ENCODE assay signal across 14 cellular contexts in the genomic region with DNA sequence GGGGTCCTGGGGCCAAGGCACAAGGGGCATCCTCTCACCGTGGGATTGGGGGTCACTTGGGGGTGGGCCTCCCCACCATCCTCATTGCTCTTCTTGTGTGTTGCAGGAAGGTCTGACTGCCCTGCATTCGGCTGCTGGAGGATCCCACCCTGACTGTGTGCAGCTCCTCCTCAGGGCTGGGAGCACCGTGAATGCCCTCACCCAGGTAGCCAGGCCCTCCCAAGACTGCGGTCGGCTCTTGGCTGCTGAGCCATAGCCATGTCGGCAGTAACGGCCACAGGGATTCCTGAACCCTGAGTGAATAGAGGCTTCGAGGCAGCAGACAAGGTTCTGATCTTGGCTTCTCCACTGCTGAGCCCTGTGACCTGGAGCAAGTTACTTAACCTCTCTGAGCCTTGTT. TPM values are rescaled to one million over a fixed set of nuclear protein-coding genes. Genes with fewer than 3 reads are reported as not detected.
DNase-seq lines count a peak whose midpoint lies in the region; ATAC-seq and TF ChIP-seq lines count a peak whose summit lies in the region.
"Had no signal": no experiment of that assay in that cellular context is flagged by ENCODE, and none has a peak within 500 bp of the region (broad histone marks: within the 10 kb centered on the region; RNA-seq: fewer than 3 reads in every experiment).

No MANE protein-coding gene starts in this region.

- no peak overlapping the region for H3K4me3 ChIP-seq in RWPE2 (ENCODE audit: severe bottlenecking)
- H3K4me3 ChIP-seq in mesenchymal stem cell (ENCODE audit: insufficient read depth in 1 of 2, low read depth in 1 of 2, low read length in 2 of 2): no peak overlapping the region
- no peak overlapping the region for H3K4me3 ChIP-seq in vagina

- no peak overlapping the region for H2AK5ac ChIP-seq in mesenchymal stem cell (ENCODE audit: low read length, severe bottlenecking)

- no peak overlapping the region for H2BK5ac ChIP-seq in mesenchymal stem cell (ENCODE audit: low read depth, low read length, poor library complexity, severe bottlenecking)

- H4K8ac ChIP-seq in mesenchymal stem cell (ENCODE audit: low read length): no peak overlapping the region

- no peaks in the 10 kb centered on the region for H3K79me1 ChIP-seq in mesenchymal stem cell (replicated peaks; ENCODE audit: low read length, poor library complexity, severe bottlenecking)

- no peak overlapping the region for H2BK120ac ChIP-seq in mesenchymal stem cell (ENCODE audit: low read depth, low read length)

- H3K23ac ChIP-seq in mesenchymal stem cell (ENCODE audit: low read length in 2 of 2): no peak overlapping the region

- no peak for ATAC-seq in RWPE2 (ENCODE audit: low read depth)

- H2BK12ac ChIP-seq in mesenchymal stem cell (ENCODE audit: low read length in 2 of 2): peak overlapping the region in 1 of 2 experiments; percentile 4

- DNase-seq in activated CD8-positive, alpha-beta memory T cell treated with anti-CD3 and anti-CD28 coated beads for 24 hours: peak; percentile 11
- DNase-seq in activated CD8-positive, alpha-beta memory T cell treated with anti-CD3 and anti-CD28 coated beads, Interleukin-2, amount 50 U/mL, for 4 hours: no peak
- DNase-seq in RWPE2 (ENCODE audit: low spot score) (peak; percentile 51), mesenchymal stem cell (no peak), vagina (ENCODE audit: extremely low spot score in 2 of 2) (peak; percentile 20 to 91), dermis blood vessel endothelial cell (no peak), putamen (ENCODE audit: low spot score) (no peak), NCI-H1436 treated with DMSO at 0.1 percent for 48 hours (lab: John Stamatoyannopoulos, UW) (no peak)
- DNase-seq: DMS153, HFFc6, NCI-H1092, NCI-H226, NCI-H524 treated with DMSO at 0.1 percent for 48 hours, SIG-M5 had no signal

- H3K4me1 ChIP-seq in RWPE2 (ENCODE audit: insufficient read depth, poor library complexity, severe bottlenecking) (no peaks in the 10 kb centered on the region), mesenchymal stem cell (ENCODE audit: control insufficient read depth, insufficient read depth, low read depth, low read length) (peaks cover 7% of the 10 kb centered on the region), vagina (no peaks in the 10 kb centered on the region)

- peak overlapping the region in 1 of 2 experiments; percentile 30 for H3K14ac ChIP-seq in mesenchymal stem cell (ENCODE audit: low read length in 2 of 2)

- H3K36me3 ChIP-seq in RWPE2 (ENCODE audit: low read depth) (no peaks in the 10 kb centered on the region), mesenchymal stem cell (ENCODE audit: control insufficient read depth in 1 of 2, insufficient read depth in 2 of 2, low read depth in 1 of 2, low read length in 2 of 2) (peaks cover 0 to 3% of the 10 kb centered on the region in 2 experiments), vagina (peaks cover 0 to 12% of the 10 kb centered on the region in 2 donors)

- no peak overlapping the region for H3K9ac ChIP-seq in mesenchymal stem cell (ENCODE audit: low read length)

- no peak for TF ChIP-seq CTCF in RWPE2 (IDR thresholded peaks at IDR 0.05; ENCODE audit: poor library complexity, severe bottlenecking)
- TF ChIP-seq CTCF in vagina (IDR thresholded peaks at IDR 0.05): no peak

- H3K27ac ChIP-seq in RWPE2 (ENCODE audit: poor library complexity, severe bottlenecking) (no peak overlapping the region), mesenchymal stem cell (ENCODE audit: low read length, poor library complexity, severe bottlenecking) (no peak overlapping the region), vagina (no peak overlapping the region)

- peak overlapping the region; percentile 5 for H4K91ac ChIP-seq in mesenchymal stem cell (ENCODE audit: low read length)

- H2AFZ ChIP-seq in mesenchymal stem cell (ENCODE audit: low read depth, low read length): no peak overlapping the region

- intact Hi-C loops in vagina (cut with DNase I): no loop called here

- H3K4me2 ChIP-seq in mesenchymal stem cell (ENCODE audit: low read length, poor library complexity, severe bottlenecking): no peak overlapping the region

- H3K27me3 ChIP-seq in RWPE2 (ENCODE audit: insufficient read depth, poor library complexity, severe bottlenecking) (no peaks in the 10 kb centered on the region), mesenchymal stem cell (ENCODE audit: control insufficient read depth in 1 of 2, insufficient read depth in 1 of 2, low read length in 2 of 2) (no peaks in the 10 kb centered on the region), vagina (no peaks in the 10 kb centered on the region)

- no peak overlapping the region for H2BK15ac ChIP-seq in mesenchymal stem cell (ENCODE audit: low read depth, poor library complexity, severe bottlenecking)

- WGBS in mesenchymal stem cell: 95% methylated on average over 8 of the region's 8 CpGs

- H3K9me3 ChIP-seq in RWPE2 (ENCODE audit: severe bottlenecking) (no peaks in the 10 kb centered on the region), mesenchymal stem cell (ENCODE audit: control insufficient read depth, low read length) (no peaks in the 10 kb centered on the region), vagina (no peaks in the 10 kb centered on the region)

- H3K4ac ChIP-seq in mesenchymal stem cell (ENCODE audit: low read depth in 1 of 2, low read length in 2 of 2): no peak overlapping the region

- no peak for TF ChIP-seq POLR2A in vagina (IDR thresholded peaks at IDR 0.05)

- peak overlapping the region in 1 of 2 experiments; percentile 67 for H3K18ac ChIP-seq in mesenchymal stem cell (ENCODE audit: low read depth in 1 of 2, low read length in 2 of 2)

RNA-seq across cellular contexts. Expression of gene ANKDD1A, which starts 19.7 kb away (rescaled TPM):
- polyA plus RNA-seq in mesenchymal stem cell (2013, experiment 1 of 2): 2.1 TPM
- polyA plus RNA-seq in mesenchymal stem cell (2013, experiment 2 of 2): 2.1 TPM
- total RNA-seq in vagina (17.7 TPM), dermis blood vessel endothelial cell (5.6 and 5.8 TPM in 2 replicates)

RNA-seq across cellular contexts. Expression of gene SPG21, which starts 58.3 kb away (rescaled TPM):
- polyA plus RNA-seq in mesenchymal stem cell (2013, experiment 1 of 2): 90.9 TPM
- 91.6 TPM for polyA plus RNA-seq in mesenchymal stem cell (2013, experiment 2 of 2)
- 62.6 TPM for total RNA-seq in vagina
- total RNA-seq in dermis blood vessel endothelial cell: 77.3 and 84.7 TPM in 2 replicates

Comparison
In these comparisons a context has a peak if more than half of its experiments do, and no peak if none do; other contexts are left out.
1. DNase-seq: peak in activated CD8-positive, alpha-beta memory T cell treated with anti-CD3 and anti-CD28 coated beads for 24 hours (single experiment), RWPE2 (single experiment) and vagina (2 of 2); none in activated CD8-positive, alpha-beta memory T cell treated with anti-CD3 and anti-CD28 coated beads, Interleukin-2, amount 50 U/mL, for 4 hours (single experiment), mesenchymal stem cell (single experiment), dermis blood vessel endothelial cell (single experiment), putamen (single experiment) and NCI-H1436 treated with DMSO at 0.1 percent for 48 hours (single experiment).